Comparison of ENCODE assay signal across 8 cellular contexts in the genomic region with DNA sequence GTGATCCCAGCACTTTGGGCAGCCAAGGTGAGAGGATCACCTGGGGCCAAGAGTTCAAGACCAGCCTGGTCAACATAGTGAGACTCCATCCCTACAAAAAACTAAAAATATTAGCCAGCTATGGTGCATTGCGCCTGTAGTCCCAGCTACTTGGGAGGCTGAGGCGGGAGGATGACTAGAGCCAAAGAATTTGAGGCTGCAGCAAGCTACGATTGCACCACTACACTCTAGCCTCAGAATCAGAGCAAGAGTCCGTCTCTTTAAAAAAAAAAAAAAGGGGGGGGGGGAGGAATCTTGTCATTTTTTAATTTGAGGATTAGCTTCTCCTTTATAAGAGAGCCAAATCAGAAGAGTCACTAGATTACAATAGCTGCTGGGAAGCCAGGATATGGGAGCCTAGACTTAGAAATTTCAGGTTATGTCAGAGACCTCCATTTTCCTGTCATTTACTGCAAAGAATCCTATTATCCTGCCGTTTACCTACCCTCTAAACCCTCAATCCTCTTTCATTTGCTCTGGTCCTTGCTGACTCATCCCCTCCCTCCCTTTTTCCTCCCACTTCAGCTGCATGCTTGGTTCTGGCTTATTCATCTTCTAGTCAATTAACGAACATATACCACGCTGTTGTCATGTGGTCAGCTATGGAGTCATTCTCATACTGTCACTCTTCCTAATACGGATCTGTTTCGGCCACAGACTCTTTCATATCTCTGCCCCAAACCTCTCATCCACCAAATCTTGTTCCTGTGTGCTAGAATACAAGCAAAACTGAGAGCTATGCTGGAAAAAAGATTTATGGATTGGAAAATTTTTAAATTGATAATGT.
DNase-seq lines count a peak whose midpoint lies in the region; ATAC-seq and TF ChIP-seq lines count a peak whose summit lies in the region.

No MANE protein-coding gene starts in this region.

- H3K27ac ChIP-seq in vagina, result peak overlapping the region; percentile 63

- no peak for TF ChIP-seq POLR2A in vagina (IDR thresholded peaks at IDR 0.05)

- H3K36me3 ChIP-seq in vagina, result no peaks in the 10 kb centered on the region

- H3K9me3 ChIP-seq in vagina, result no peaks in the 10 kb centered on the region

- peak; percentile 84 for ATAC-seq in GM18498 (IDR thresholded peaks at IDR 0.05; ENCODE audit: unreplicated experiment)
- ATAC-seq in HG02623 (IDR thresholded peaks at IDR 0.05; ENCODE audit: unreplicated experiment), result peak; percentile 87

- peaks cover 40% of the 10 kb centered on the region for H3K4me1 ChIP-seq in vagina

- no peak overlapping the region for H3K4me3 ChIP-seq in vagina

- DNase-seq in AG08396 (ENCODE audit: low spot score) (peak; percentile 38), NCI-H1436 (lab: John Stamatoyannopoulos, UW) (peak; percentile 23), activated T-cell treated with anti-CD3 and anti-CD28 coated beads for 48 hours (ENCODE audit: low read depth) (peak; percentile 41), iPS-NIHi11 (ENCODE audit: low spot score) (peak; percentile 11), vagina (ENCODE audit: extremely low spot score in 2 of 2) (no peak), epidermal melanocyte (ENCODE audit: insufficient read length, low spot score) (no peak)

- no peaks in the 10 kb centered on the region for H3K27me3 ChIP-seq in vagina

- no peak for TF ChIP-seq CTCF in vagina (IDR thresholded peaks at IDR 0.05)

- intact Hi-C loops in vagina (cut with DNase I), result no loop called here

Comparison
In these comparisons a context has a peak if more than half of its experiments do, and no peak if none do; other contexts are left out.
1. DNase-seq: peak in AG08396 (single experiment), NCI-H1436 (single experiment), activated T-cell treated with anti-CD3 and anti-CD28 coated beads for 48 hours (single experiment) and iPS-NIHi11 (single experiment); none in vagina (0 of 2) and epidermal melanocyte (single experiment).